In the genomic region with DNA sequence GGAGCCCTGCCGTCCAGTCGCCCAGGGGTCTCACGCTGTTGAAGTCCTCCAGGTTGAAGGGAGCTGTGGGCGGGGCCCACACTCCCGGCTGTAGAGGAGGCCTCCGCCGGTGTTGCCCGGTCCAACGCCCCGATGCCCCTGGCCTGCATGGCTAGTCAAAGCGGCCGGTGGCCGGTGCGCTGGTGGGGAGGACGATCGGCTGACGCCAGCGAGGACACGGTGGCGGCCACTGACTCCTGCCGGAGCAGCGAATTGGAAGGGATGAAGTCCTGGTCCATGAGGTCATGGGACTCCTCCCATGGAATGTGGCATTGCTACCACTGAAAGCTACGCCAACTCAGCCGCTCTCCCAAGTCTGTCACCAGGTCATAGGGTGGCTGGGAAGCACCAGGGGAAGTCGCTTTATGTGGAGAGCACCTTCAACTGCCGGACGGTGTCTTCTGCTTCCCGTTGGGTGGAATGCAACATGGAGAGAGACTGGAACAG, we compare ENCODE assay signal across 20 cellular contexts.
"Had no signal": no experiment of that assay in that cellular context is flagged by ENCODE, and none has a peak within 500 bp of the region (broad histone marks: within the 10 kb centered on the region; RNA-seq: fewer than 3 reads in every experiment).

No MANE protein-coding gene starts in this region.

- H3K27ac Mint-ChIP-seq: nephron; stimulated activated memory B cell treated with anti-CD40 and anti-IgM and Interleukin-4, amounts not matched to agents 10 μg/mL and 1 μg/mL and 100 μg/mL, for 72 hours; stimulated activated naive CD8-positive, alpha-beta T cell treated with anti-CD3 and anti-CD28 coated beads, Interleukin-15, Interleukin-2, amounts not matched to agents 100 ng/mL and 50 ng/mL, for 24 hours had no signal

- H3K27ac ChIP-seq: heart right ventricle, upper lobe of left lung, vagina had no signal

- FAIRE-seq: endometrium, frontal cortex, kidney had no signal

- H3K27me3 ChIP-seq: heart right ventricle, testis, upper lobe of left lung, vagina had no signal

- H3K4me3 ChIP-seq: heart right ventricle, testis, upper lobe of left lung, vagina had no signal

- ATAC-seq: esophagus mucosa; left colon; stimulated activated memory B cell treated with anti-CD40 and anti-IgM and Interleukin-4, amounts not matched to agents 10 μg/mL and 1 μg/mL and 100 μg/mL, for 72 hours had no signal

- H3K4me1 Mint-ChIP-seq: nephron had no signal

- H3K4me1 ChIP-seq: vagina had no signal

- H3K9me3 ChIP-seq: testis, vagina had no signal

- DNase-seq: cortex of kidney; effector memory CD4-positive, alpha-beta T cell; heart right ventricle; hypothalamus; kidney; left colon; mesendoderm; naive B cell; stimulated activated CD4-positive, alpha-beta T cell treated with anti-CD3 and anti-CD28 coated beads, Interleukin-4, amount 100 ng/mL, for 1 hour; stimulated activated CD8-positive, alpha-beta memory T cell treated with anti-CD3 and anti-CD28 coated beads, Interleukin-4, amount 100 ng/mL, for 48 hours; testis had no signal

- H3K36me3 ChIP-seq: heart right ventricle, vagina had no signal

- H3K4me3 Mint-ChIP-seq: central memory CD8-positive, alpha-beta T cell; naive B cell; nephron; stimulated activated memory B cell treated with anti-CD40 and anti-IgM and Interleukin-4, amounts not matched to agents 10 μg/mL and 1 μg/mL and 100 μg/mL, for 72 hours; stimulated activated naive CD8-positive, alpha-beta T cell treated with anti-CD3 and anti-CD28 coated beads, Interleukin-15, Interleukin-2, amounts not matched to agents 100 ng/mL and 50 ng/mL, for 24 hours had no signal
